ENCODE assay signal across 8 cellular contexts in genomic region chr7:128739048-128739962, GRCh38. TPM values are rescaled to one million over a fixed set of nuclear protein-coding genes. Genes with fewer than 3 reads are reported as not detected.
DNase-seq lines count a peak whose midpoint lies in the region; ATAC-seq, FAIRE-seq and TF ChIP-seq lines count a peak whose summit lies in the region.

Gene CALU (plus strand): TSS chr7:128739359. CDS start chr7:128748584, 9,225 bp downstream.

- peaks cover 3% of the 10 kb centered on the region for H3K27me3 Mint-ChIP-seq in activated naive CD8-positive, alpha-beta T cell treated with anti-CD3 and anti-CD28 coated beads, Interleukin-2, amount 50 U/mL, for 24 hours

- peak within 1 kb of the TSS; percentile 99 for H3K4me3 Mint-ChIP-seq in activated naive CD8-positive, alpha-beta T cell treated with anti-CD3 and anti-CD28 coated beads, Interleukin-2, amount 50 U/mL, for 24 hours

- peak within 1 kb of the TSS; percentile 93 for H3K27ac Mint-ChIP-seq in activated naive CD8-positive, alpha-beta T cell treated with anti-CD3 and anti-CD28 coated beads, Interleukin-2, amount 50 U/mL, for 24 hours

- no peaks in the 10 kb centered on the region for H3K9me3 Mint-ChIP-seq in activated naive CD8-positive, alpha-beta T cell treated with anti-CD3 and anti-CD28 coated beads, Interleukin-2, amount 50 U/mL, for 24 hours

- H3K4me3 ChIP-seq in GM12864 (ENCODE audit: low read depth, low read length) (peak within 1 kb of the TSS; percentile 95), pancreas (peak within 1 kb of the TSS; percentile 94 to 100 (median 98)), tibial artery (peak within 1 kb of the TSS; percentile 94 to 97)

- intact Hi-C loops in Right ventricle myocardium superior (cut with DNase I) (no loop called here), pancreas (cut with DNase I) (no loop called here), tibial artery (cut with DNase I; ENCODE audit: low total_unique reads) (loop anchor here (10.0 kb wide), 2 partner anchors 125 to 265 kb away; partner anchors contain the start of genes ATP6V1F and METTL2B)

- H3K36me3 ChIP-seq in pancreas (no peaks in the 10 kb centered on the region), tibial artery (no peaks in the 10 kb centered on the region)

- 0% methylated on average over 70 to 74 of the region's 74 CpGs for WGBS in pancreas, 2 donors

- peaks cover 13% of the 10 kb centered on the region for H3K36me3 Mint-ChIP-seq in activated naive CD8-positive, alpha-beta T cell treated with anti-CD3 and anti-CD28 coated beads, Interleukin-2, amount 50 U/mL, for 24 hours (ENCODE audit: low read depth)

- H3K27me3 ChIP-seq in pancreas: no peaks in the 10 kb centered on the region
- no peaks in the 10 kb centered on the region for H3K27me3 ChIP-seq in tibial artery

- H3K27ac ChIP-seq in pancreas (peak within 1 kb of the TSS; percentile 73 to 92 (median 86)), tibial artery (peak within 1 kb of the TSS; percentile 94 to 95)

- peak; percentile 85 for DNase-seq in GM12864 (ENCODE audit: low read depth)
- DNase-seq in NCI-H1417 (lab: John Stamatoyannopoulos, UW): peak; percentile 97 to 98 (median 98)
- peak; percentile 89 to 92 for DNase-seq in SW 1271 (lab: John Stamatoyannopoulos, UW)
- peak; percentile 94 for DNase-seq in activated naive CD8-positive, alpha-beta T cell treated with anti-CD3 and anti-CD28 coated beads, Interleukin-2, amount 50 U/mL, for 24 hours
- peak; percentile 98 for DNase-seq in Right ventricle myocardium superior
- DNase-seq in pancreas: peak; percentile 95 to 98 (median 96)
- peak; percentile 96 to 99 for DNase-seq in tibial artery

- H3K9me3 ChIP-seq in pancreas: no peaks in the 10 kb centered on the region
- H3K9me3 ChIP-seq in tibial artery: no peaks in the 10 kb centered on the region

- peaks cover 44% of the 10 kb centered on the region for H3K4me1 Mint-ChIP-seq in activated naive CD8-positive, alpha-beta T cell treated with anti-CD3 and anti-CD28 coated beads, Interleukin-2, amount 50 U/mL, for 24 hours

- ATAC-seq in HG02759 (IDR thresholded peaks at IDR 0.05; ENCODE audit: unreplicated experiment) (peak; percentile 99), Right ventricle myocardium superior (ENCODE audit: poor library complexity) (peak; percentile 98), pancreas (peak; percentile 97 to 99 (median 99))
- ATAC-seq in activated naive CD8-positive, alpha-beta T cell treated with anti-CD3 and anti-CD28 coated beads, Interleukin-2, amount 50 U/mL, for 24 hours: peak; percentile 98

- TF ChIP-seq CTCF in GM12864 (IDR thresholded peaks at IDR 0.05; ENCODE audit: low read depth, low read length, missing control alignments): no peak
- no peak for TF ChIP-seq CTCF in pancreas (IDR thresholded peaks at IDR 0.05)
- no peak for TF ChIP-seq CTCF in tibial artery (IDR thresholded peaks at IDR 0.05)

- no peak for FAIRE-seq in pancreas (lab: Jason Lieb, UNC)

- H3K4me1 ChIP-seq in pancreas (peaks cover 10 to 27% (median 12%) of the 10 kb centered on the region in 3 donors), tibial artery (peaks cover 4 to 50% (median 15%) of the 10 kb centered on the region in 4 donors)

RNA-seq across cellular contexts. Expression of gene CALU, which starts in this region (rescaled TPM):
- total RNA-seq in Right ventricle myocardium superior (165 TPM), pancreas (10 to 100 TPM; 15.0 to 46.0 (median 30.4) TPM)
- 10 to 100 TPM in 1 of 2 donors, 1 to 10 TPM in 1; 8.7 to 15.4 TPM for polyA plus RNA-seq in pancreas

Comparison
In these comparisons a context has a peak if more than half of its experiments do, and no peak if none do; other contexts are left out.
1. Peak in every context shown above with its lines: DNase-seq, ATAC-seq, H3K4me3 ChIP-seq and H3K27ac ChIP-seq.